ENCODE assay signal across 21 cellular contexts in genomic region chr1:243454328-243454997, GRCh38.
DNase-seq lines count a peak whose midpoint lies in the region; ATAC-seq, FAIRE-seq and TF ChIP-seq lines count a peak whose summit lies in the region.
"Had no signal": no experiment of that assay in that cellular context is flagged by ENCODE, and none has a peak within 500 bp of the region (broad histone marks: within the 10 kb centered on the region; RNA-seq: fewer than 3 reads in every experiment).

No MANE protein-coding gene starts in this region.

- H2AFZ ChIP-seq in H1 (ENCODE audit: low read length) (no peak overlapping the region), MM.1S (ENCODE audit: low read length) (no peak overlapping the region)

- no peak overlapping the region for H3K4me3 Mint-ChIP-seq in WTC11
- H3K4me3 Mint-ChIP-seq: CD8-positive, alpha-beta T cell; HFFc6 had no signal

- TF ChIP-seq POLR2A in H1 (IDR thresholded peaks at IDR 0.05; ENCODE audit: control extremely low read depth in 1 of 2, low read depth in 2 of 2, low read length in 2 of 2) (no peak), right lobe of liver (IDR thresholded peaks at IDR 0.05) (peak; percentile 59), upper lobe of left lung (IDR thresholded peaks at IDR 0.05) (no peak)

- H3K9me3 Mint-ChIP-seq in WTC11 = peaks cover 4% of the 10 kb centered on the region; the same call in 1 of the 2 replicates
- H3K9me3 Mint-ChIP-seq: CD8-positive, alpha-beta T cell; HFFc6 had no signal

- H3K23ac ChIP-seq in H1 (ENCODE audit: insufficient read length) = no peak overlapping the region

- no peaks in the 10 kb centered on the region for H3F3A ChIP-seq in MM.1S (ENCODE audit: insufficient read depth, low read length)

- H3K27me3 Mint-ChIP-seq in WTC11 (ENCODE audit: low read depth) = no peaks in the 10 kb centered on the region

- H2BK5ac ChIP-seq in H1 (ENCODE audit: low read depth, low read length) = peak overlapping the region; percentile 37; the same call in 1 of the 2 replicates

- H3K9me3 ChIP-seq in H1 (ENCODE audit: insufficient read depth in 2 of 2, low read depth in 1 of 2, low read length in 1 of 2) = no peaks in the 10 kb centered on the region
- no peaks in the 10 kb centered on the region for H3K9me3 ChIP-seq in right lobe of liver
- H3K9me3 ChIP-seq in MM.1S (replicated peaks; ENCODE audit: insufficient read depth, low read length) = no peaks in the 10 kb centered on the region
- H3K9me3 ChIP-seq in upper lobe of left lung = no peaks in the 10 kb centered on the region
- H3K9me3 ChIP-seq: BLaER1 treated with 17β-estradiol and CSF1 and Interleukin-3, amounts not matched to agents 10 nM and 100 nM; SK-N-SH had no signal

- H3K4me2 ChIP-seq in H1 (ENCODE audit: insufficient read depth in 1 of 2, low read depth in 2 of 2, low read length in 2 of 2) = no peak overlapping the region
- no peak overlapping the region for H3K4me2 ChIP-seq in MM.1S (ENCODE audit: low read depth, low read length)
- H3K4me2 ChIP-seq: BLaER1 treated with 17β-estradiol and CSF1 and Interleukin-3, amounts not matched to agents 10 nM and 100 nM; KMS-11; SK-N-SH had no signal

- H3K4me1 Mint-ChIP-seq in WTC11 = 0 out of 2 replicates have a peak, but pooled peaks cover 7% of the 10 kb centered on the region

- no peaks in the 10 kb centered on the region for H3K23me2 ChIP-seq in H1 (ENCODE audit: low read depth, low read length)

- no peak overlapping the region for H2BK12ac ChIP-seq in H1 (ENCODE audit: low read depth, low read length)

- H2AK5ac ChIP-seq in H1 (ENCODE audit: low read depth, low read length) = no peak overlapping the region

- H3K18ac ChIP-seq in H1 (ENCODE audit: extremely low read depth, low read length) = no peak overlapping the region

- no peak overlapping the region for H2BK20ac ChIP-seq in H1 (ENCODE audit: low read length)

- WGBS in H1 (ENCODE audit: extremely low coverage in 1 of 2, insufficient coverage in 1 of 2, insufficient read length in 1 of 2, insufficient replicate concordance in 2 of 2, low coverage in 1 of 2, low lambda C conversion rate in 2 of 2, missing lambda C conversion rate in 1 of 2), 2 experiments = 89% methylated on average over 17 of the region's 17 CpGs; no CpG with 5 or more reads in 1 of the 2 experiments
- 25% methylated on average over 16 of the region's 17 CpGs for WGBS in right lobe of liver (ENCODE audit: insufficient coverage, low coverage, low lambda C conversion rate, missing lambda C conversion rate)
- WGBS in upper lobe of left lung, 2 donors = 87 to 94% methylated on average over 17 of the region's 17 CpGs

- TF ChIP-seq RAD21 in H1 (IDR thresholded peaks at IDR 0.05 in 1 of 2, conservative IDR thresholded peaks at IDR 0.05 in 1 of 2; ENCODE audit: low read depth in 2 of 2, low read length in 2 of 2) = no peak

- H4K5ac ChIP-seq in H1 (ENCODE audit: insufficient read length, low read depth, low read length) = no peak overlapping the region

- no peak overlapping the region for H2BK15ac ChIP-seq in H1 (ENCODE audit: low read length)

- H3K14ac ChIP-seq in H1 (ENCODE audit: insufficient read length) = no peak overlapping the region

- no peak for TF ChIP-seq EP300 in H1 (IDR thresholded peaks at IDR 0.05; ENCODE audit: borderline replicate concordance in 1 of 2, low read depth in 2 of 2, low read length in 2 of 2)
- TF ChIP-seq EP300 in upper lobe of left lung (IDR thresholded peaks at IDR 0.05) = no peak

- peak overlapping the region; percentile 8 for H3K27ac Mint-ChIP-seq in WTC11
- H3K27ac Mint-ChIP-seq: CD8-positive, alpha-beta T cell; HFFc6 had no signal

- H2BK120ac ChIP-seq in H1 (replicated peaks; ENCODE audit: low read depth, low read length) = no peak overlapping the region

- no peak for TF ChIP-seq CTCF in WTC11 (IDR thresholded peaks at IDR 0.05)
- TF ChIP-seq CTCF in H1 (IDR thresholded peaks at IDR 0.05; ENCODE audit: control extremely low read depth in 1 of 3, insufficient read depth in 1 of 3, low read depth in 1 of 3, low read length in 3 of 3) = no peak
- TF ChIP-seq CTCF in right lobe of liver (IDR thresholded peaks at IDR 0.05) = no peak
- TF ChIP-seq CTCF in MM.1S (IDR thresholded peaks at IDR 0.05; ENCODE audit: low read length) = no peak
- TF ChIP-seq CTCF in upper lobe of left lung (IDR thresholded peaks at IDR 0.05) = no peak

- no peak overlapping the region for H4K8ac ChIP-seq in H1 (ENCODE audit: extremely low read depth, insufficient read depth, low read length)

- H3K36me3 ChIP-seq in H1 (ENCODE audit: control insufficient read depth in 2 of 4, insufficient read depth in 4 of 4, low read length in 3 of 4) (no peaks in the 10 kb centered on the region), right lobe of liver (no peaks in the 10 kb centered on the region), MM.1S (replicated peaks; ENCODE audit: insufficient read depth, low read length) (no peaks in the 10 kb centered on the region), upper lobe of left lung (peaks cover 0 to 11% (median 0%) of the 10 kb centered on the region in 4 donors)

- H4K20me1 ChIP-seq in H1 (replicated peaks in 1 of 2; ENCODE audit: control insufficient read depth in 1 of 2, insufficient read depth in 2 of 2, low read length in 2 of 2) (no peaks in the 10 kb centered on the region), MM.1S (ENCODE audit: insufficient read depth, low read length) (no peaks in the 10 kb centered on the region)

- H3K27ac ChIP-seq in H1 (ENCODE audit: low read depth, low read length) = no peak overlapping the region
- peak overlapping the region; percentile 87 to 99 (median 96) for H3K27ac ChIP-seq in right lobe of liver
- H3K27ac ChIP-seq in MM.1S (ENCODE audit: low read length) = no peak overlapping the region
- no peak overlapping the region for H3K27ac ChIP-seq in upper lobe of left lung
- H3K27ac ChIP-seq: BLaER1 treated with 17β-estradiol and CSF1 and Interleukin-3, amounts not matched to agents 10 nM and 100 nM; KMS-11 had no signal

- H3K56ac ChIP-seq in H1 (replicated peaks; ENCODE audit: insufficient read length, low read depth, low read length) = no peak overlapping the region

- H3K4me3 ChIP-seq in H1 (ENCODE audit: extremely low read depth in 1 of 4, insufficient read depth in 2 of 4, low read depth in 3 of 4, low read length in 4 of 4) = no peak overlapping the region
- no peak overlapping the region for H3K4me3 ChIP-seq in right lobe of liver
- no peak overlapping the region for H3K4me3 ChIP-seq in MM.1S (ENCODE audit: low read length)
- H3K4me3 ChIP-seq in upper lobe of left lung = no peak overlapping the region
- H3K4me3 ChIP-seq: BLaER1 treated with 17β-estradiol and CSF1 and Interleukin-3, amounts not matched to agents 10 nM and 100 nM had no signal

- CTCF ChIA-PET in WTC11 (lab: Charles Lee) (no interaction called here), H1 (lab: Charles Lee; ENCODE audit: partially characterized antibody) (no interaction called here)

- H3K79me2 ChIP-seq in H1 (ENCODE audit: control insufficient read depth in 1 of 2, insufficient read depth in 2 of 2, low read length in 2 of 2) (no peaks in the 10 kb centered on the region), MM.1S (ENCODE audit: low read length) (no peaks in the 10 kb centered on the region)

- POLR2A ChIA-PET in WTC11 (lab: Charles Lee) (no interaction called here), H1 (lab: Charles Lee; ENCODE audit: partially characterized antibody) (no interaction called here)

- no peaks in the 10 kb centered on the region for H3K9me2 ChIP-seq in MM.1S (replicated peaks; ENCODE audit: insufficient read depth, low read length)
- H3K9me2 ChIP-seq: SK-N-SH had no signal

- H3K4me1 ChIP-seq in H1 (replicated peaks in 1 of 4; ENCODE audit: control insufficient read depth in 3 of 4, insufficient read depth in 4 of 4, low read length in 3 of 4) = no peaks in the 10 kb centered on the region
- H3K4me1 ChIP-seq in right lobe of liver = peaks cover 0 to 49% (median 11%) of the 10 kb centered on the region in 4 donors
- no peaks in the 10 kb centered on the region for H3K4me1 ChIP-seq in MM.1S (ENCODE audit: low read length)
- no peaks in the 10 kb centered on the region for H3K4me1 ChIP-seq in upper lobe of left lung

- H3K27me3 ChIP-seq in H1 (replicated peaks in 1 of 4; ENCODE audit: control insufficient read depth in 3 of 4, extremely low read depth in 1 of 4, insufficient read depth in 3 of 4, low read length in 3 of 4) (no peaks in the 10 kb centered on the region), right lobe of liver (no peaks in the 10 kb centered on the region), MM.1S (replicated peaks; ENCODE audit: insufficient read depth, low read length) (no peaks in the 10 kb centered on the region), upper lobe of left lung (no peaks in the 10 kb centered on the region)
- H3K27me3 ChIP-seq: BLaER1 treated with 17β-estradiol and CSF1 and Interleukin-3, amounts not matched to agents 10 nM and 100 nM had no signal

- no peak overlapping the region for H3K4ac ChIP-seq in H1 (replicated peaks; ENCODE audit: insufficient read length, low read depth, low read length)

- intact Hi-C loops in right lobe of liver (cut with DNase I) = no loop called here

- no peak overlapping the region for H3K9ac ChIP-seq in H1 (replicated peaks in 1 of 4; ENCODE audit: extremely low read depth in 1 of 4, low read depth in 3 of 4, low read length in 3 of 4)
- H3K9ac ChIP-seq in MM.1S (ENCODE audit: low read length) = no peak overlapping the region
- H3K9ac ChIP-seq: BLaER1 treated with 17β-estradiol and CSF1 and Interleukin-3, amounts not matched to agents 10 nM and 100 nM; KMS-11; SK-N-SH had no signal

- no peaks in the 10 kb centered on the region for H3K36me3 Mint-ChIP-seq in WTC11

- H3K79me1 ChIP-seq in H1 (ENCODE audit: low read depth, low read length) = no peaks in the 10 kb centered on the region

- peak; percentile 35 for DNase-seq in HuH-7.5 (ENCODE audit: low spot score)
- no peak for DNase-seq in WTC11 (ENCODE audit: low spot score)
- DNase-seq in H1 (ENCODE audit: low read depth in 1 of 2, low spot score in 2 of 2) = peak in 1 of 2 experiments; percentile 30
- peak; percentile 37 to 83 (median 63) for DNase-seq in right lobe of liver
- no peak for DNase-seq in MM.1S
- DNase-seq in upper lobe of left lung = no peak
- no peak for DNase-seq in HK-2 (ENCODE audit: unreplicated experiment)
- DNase-seq: Calu3; CD8-positive, alpha-beta T cell; HFFc6; NCI-H1048; NCI-H1436 treated with DMSO at 0.1 percent for 48 hours; NCI-H2081 treated with DMSO at 0.1 percent for 48 hours; NCI-H510A treated with DMSO at 0.1 percent for 48 hours; SHP77; SK-N-SH had no signal

- ATAC-seq in WTC11 = no peak
- peak; percentile 61 to 81 (median 77) for ATAC-seq in right lobe of liver
- ATAC-seq in upper lobe of left lung (ENCODE audit: low FRiP score in 2 of 2) = no peak
- no peak for ATAC-seq in GM19467 (IDR thresholded peaks at IDR 0.05; ENCODE audit: unreplicated experiment)
- ATAC-seq: CD8-positive, alpha-beta T cell had no signal

- no peak overlapping the region for H4K91ac ChIP-seq in H1 (replicated peaks; ENCODE audit: insufficient read length, low read length)

- FAIRE-seq in H1 (lab: Jason Lieb, UNC) = no peak
- FAIRE-seq: GM12891, GM19239 had no signal

TF ChIP-seq in H1, 55 proteins besides CTCF, POLR2A, EP300 and RAD21 (continues in another document):
- no peak for TF ChIP-seq POU5F1 (IDR thresholded peaks at IDR 0.05; ENCODE audit: low read depth, low read length)

Comparison
In these comparisons a context has a peak if more than half of its experiments do, and no peak if none do; other contexts are left out.
1. DNase-seq: peak in HuH-7.5 (single experiment) and right lobe of liver (3 of 3); none in WTC11 (single experiment), MM.1S (single experiment), upper lobe of left lung (0 of 2) and HK-2 (single experiment).
2. ATAC-seq: peak in right lobe of liver (4 of 4); none in WTC11 (single experiment), upper lobe of left lung (0 of 2) and GM19467 (single experiment).
3. H3K27ac ChIP-seq: peak in right lobe of liver (3 of 3); none in H1 (single experiment), MM.1S (single experiment) and upper lobe of left lung (0 of 4).